Comparison of ENCODE assay signal across 9 cellular contexts in genomic region chr1:145287556-145287953, GRCh38. TPM values are rescaled to one million over a fixed set of nuclear protein-coding genes. Genes with fewer than 3 reads are reported as not detected.
DNase-seq lines count a peak whose midpoint lies in the region; ATAC-seq, FAIRE-seq and TF ChIP-seq lines count a peak whose summit lies in the region.
"Not testable (repeated sequence)": the region's sequence is repeated elsewhere in the genome, so short reads cannot be mapped to it uniquely, and the experiment has no call there.
"Had no signal": no experiment of that assay in that cellular context is flagged by ENCODE, and none has a peak within 500 bp of the region (broad histone marks: within the 10 kb centered on the region; RNA-seq: fewer than 3 reads in every experiment).

No MANE protein-coding gene starts in this region.

- intact Hi-C loops in activated T-helper 2 cell treated with anti-CD3 and anti-CD28 coated beads, Interferon-gamma antibody, Interleukin-2, Interleukin-4, amounts not matched to agents 10 μg/mL and 5 μg/mL and 100 μg/mL, durations not matched to agents 14 hours and 24 hours and 36 hours (cut with micrococcal nuclease); pancreas (cut with DNase I): not testable (repeated sequence)

- not testable (repeated sequence) for H3K4me1 ChIP-seq in pancreas

- H3K27ac Mint-ChIP-seq in activated T-helper 2 cell treated with anti-CD3 and anti-CD28 coated beads, Interferon-gamma antibody, Interleukin-2, Interleukin-4, amounts not matched to agents 10 μg/mL and 5 μg/mL and 100 μg/mL, durations not matched to agents 14 hours and 24 hours and 36 hours: peak overlapping the region; percentile 78
- peak overlapping the region; percentile 81 to 90 (median 86) for H3K27ac Mint-ChIP-seq in immature natural killer cell

- not testable (repeated sequence) for H3K27me3 ChIP-seq in pancreas

- H3K27me3 Mint-ChIP-seq in activated T-helper 2 cell treated with anti-CD3 and anti-CD28 coated beads, Interferon-gamma antibody, Interleukin-2, Interleukin-4, amounts not matched to agents 10 μg/mL and 5 μg/mL and 100 μg/mL, durations not matched to agents 14 hours and 24 hours and 36 hours (ENCODE audit: low read depth); immature natural killer cell (ENCODE audit: low read depth in 3 of 3): not testable (repeated sequence)

- 2 to 3% methylated on average over 21 of the region's 24 CpGs for WGBS in pancreas, 2 donors

- not testable (repeated sequence) for H3K36me3 Mint-ChIP-seq in activated T-helper 2 cell treated with anti-CD3 and anti-CD28 coated beads, Interferon-gamma antibody, Interleukin-2, Interleukin-4, amounts not matched to agents 10 μg/mL and 5 μg/mL and 100 μg/mL, durations not matched to agents 14 hours and 24 hours and 36 hours (ENCODE audit: low read depth); immature natural killer cell

- not testable (repeated sequence) for H3K9me3 ChIP-seq in pancreas

- H3K4me3 Mint-ChIP-seq in activated T-helper 2 cell treated with anti-CD3 and anti-CD28 coated beads, Interferon-gamma antibody, Interleukin-2, Interleukin-4, amounts not matched to agents 10 μg/mL and 5 μg/mL and 100 μg/mL, durations not matched to agents 14 hours and 24 hours and 36 hours (ENCODE audit: low read depth): peak overlapping the region; percentile 82
- H3K4me3 Mint-ChIP-seq in immature natural killer cell: peak overlapping the region; percentile 82 to 89 (median 86)

- not testable (repeated sequence) for H3K4me1 Mint-ChIP-seq in activated T-helper 2 cell treated with anti-CD3 and anti-CD28 coated beads, Interferon-gamma antibody, Interleukin-2, Interleukin-4, amounts not matched to agents 10 μg/mL and 5 μg/mL and 100 μg/mL, durations not matched to agents 14 hours and 24 hours and 36 hours (ENCODE audit: low read depth); immature natural killer cell

- H3K4me3 ChIP-seq in pancreas: peak overlapping the region in 2 of 4 donors; percentile 22 to 39

- not testable (repeated sequence) for FAIRE-seq in pancreas (lab: Jason Lieb, UNC)

- not testable (repeated sequence) for H3K36me3 ChIP-seq in pancreas

- not testable (repeated sequence) for ATAC-seq in pancreas

- DNase-seq in CD1c-positive myeloid dendritic cell (ENCODE audit: extremely low spot score): peak; percentile 26
- peak; percentile 81 for DNase-seq in HT1080 (ENCODE audit: low read depth)
- peak; percentile 64 for DNase-seq in T follicular helper cell (ENCODE audit: low read depth)
- peak; percentile 56 for DNase-seq in activated T-helper 2 cell treated with anti-CD3 and anti-CD28 coated beads, Interferon-gamma antibody, Interleukin-2, Interleukin-4, amounts not matched to agents 10 μg/mL and 5 μg/mL and 100 μg/mL, durations not matched to agents 14 hours and 24 hours and 36 hours (ENCODE audit: low spot score)
- peak; percentile 51 for DNase-seq in effector CD4-positive, alpha-beta T cell
- peak; percentile 42 to 55 (median 44) for DNase-seq in immature natural killer cell
- DNase-seq in pancreas: peak; percentile 16 to 78 (median 56)
- peak; percentile 21 to 37 for DNase-seq in stimulated activated CD8-positive, alpha-beta memory T cell treated with anti-CD3 and anti-CD28 coated beads, Interleukin-7, amount 100 ng/mL, for 1 hour (ENCODE audit: low read depth in 2 of 2)

- H3K27ac ChIP-seq in pancreas: peak overlapping the region in 2 of 4 donors; percentile 8 to 33

- not testable (repeated sequence) for H3K9me3 Mint-ChIP-seq in activated T-helper 2 cell treated with anti-CD3 and anti-CD28 coated beads, Interferon-gamma antibody, Interleukin-2, Interleukin-4, amounts not matched to agents 10 μg/mL and 5 μg/mL and 100 μg/mL, durations not matched to agents 14 hours and 24 hours and 36 hours; immature natural killer cell

- not testable (repeated sequence) for TF ChIP-seq CTCF in pancreas (IDR thresholded peaks at IDR 0.05)

RNA-seq across cellular contexts. Expression of gene PPIAL4D, which starts 45.6 kb away (rescaled TPM):
- total RNA-seq in HT1080 (2014; rRNA removed; shearing (Covaris generic)): not detected in 2 replicates
- polyA plus RNA-seq in HT1080 (2015; cell fraction: cytosol; rRNA removed): not detected in 2 replicates
- not detected in 2 replicates for polyA plus RNA-seq in HT1080 (2015; cell fraction: nucleus; rRNA removed)
- not detected in 2 replicates for total RNA-seq in activated T-helper 2 cell treated with anti-CD3 and anti-CD28 coated beads, Interferon-gamma antibody, Interleukin-2, Interleukin-4, amounts not matched to agents 10 μg/mL and 5 μg/mL and 100 μg/mL, durations not matched to agents 14 hours and 24 hours and 36 hours
- polyA plus RNA-seq in immature natural killer cell: not detected
- total RNA-seq in pancreas: not detected
- not detected for polyA plus RNA-seq in pancreas
- total RNA-seq: T-helper 1 cell treated with Interleukin-12 subunit alpha and Interleukin-12 subunit beta and Interleukin-4 antibody, amounts not matched to agents 30 ng/mL and 1 ng/mL, for 36 hours had no signal

Comparison
In these comparisons a context has a peak if more than half of its experiments do, and no peak if none do; other contexts are left out.
1. DNase-seq: peak in every context shown above with its lines; median percentile 81 in HT1080; 64 in T follicular helper cell; 56 in activated T-helper 2 cell treated with anti-CD3 and anti-CD28 coated beads, Interferon-gamma antibody, Interleukin-2, Interleukin-4, amounts not matched to agents 10 μg/mL and 5 μg/mL and 100 μg/mL, durations not matched to agents 14 hours and 24 hours and 36 hours; 56 in pancreas; 51 in effector CD4-positive, alpha-beta T cell; 44 in immature natural killer cell; 29 in stimulated activated CD8-positive, alpha-beta memory T cell treated with anti-CD3 and anti-CD28 coated beads, Interleukin-7, amount 100 ng/mL, for 1 hour; 26 in CD1c-positive myeloid dendritic cell.